1 cellular context compared by ENCODE assay signal in the genomic region with DNA sequence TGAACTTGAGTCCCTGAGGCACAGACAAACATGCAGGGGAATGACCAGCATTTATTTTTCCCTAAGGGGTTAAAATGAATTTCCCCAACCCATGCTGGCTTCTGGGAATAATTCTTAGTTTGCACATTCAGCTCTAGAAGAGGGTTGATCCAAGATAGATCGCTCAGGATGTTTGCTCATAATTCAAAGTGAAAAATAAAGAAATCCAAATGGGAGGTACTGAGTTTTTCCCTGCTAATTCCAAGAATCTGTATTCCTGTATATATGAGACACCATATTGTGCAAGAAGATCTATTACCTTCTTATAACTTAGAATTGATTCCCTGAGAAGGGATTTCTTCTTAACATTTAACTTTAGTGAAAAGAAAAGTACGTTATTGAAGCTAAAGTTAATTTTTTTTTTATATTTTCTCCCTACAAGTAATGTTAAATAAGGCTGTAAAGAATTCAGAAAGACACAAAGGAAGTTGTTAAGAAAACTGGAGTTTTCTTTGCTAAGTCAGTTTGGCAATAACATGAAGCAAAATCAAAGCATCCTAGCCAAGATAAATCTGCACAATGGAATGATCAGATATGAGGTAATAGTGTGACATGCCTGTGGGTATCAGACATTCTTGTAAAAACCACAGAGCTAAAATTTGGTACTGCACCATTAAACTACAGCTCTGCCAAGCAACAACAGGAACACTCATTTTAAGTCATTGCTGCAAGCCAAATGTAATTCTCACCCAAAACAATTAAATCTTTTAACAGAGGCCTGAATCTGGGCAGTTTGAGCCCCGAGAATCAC.
TF ChIP-seq lines count a peak whose summit lies in the region.

No MANE protein-coding gene starts in this region.

TF ChIP-seq in GM12878, 131 proteins besides CTCF, POLR2A, EP300 and RAD21 (continued from another document):
- TF ChIP-seq, protein P1, sequence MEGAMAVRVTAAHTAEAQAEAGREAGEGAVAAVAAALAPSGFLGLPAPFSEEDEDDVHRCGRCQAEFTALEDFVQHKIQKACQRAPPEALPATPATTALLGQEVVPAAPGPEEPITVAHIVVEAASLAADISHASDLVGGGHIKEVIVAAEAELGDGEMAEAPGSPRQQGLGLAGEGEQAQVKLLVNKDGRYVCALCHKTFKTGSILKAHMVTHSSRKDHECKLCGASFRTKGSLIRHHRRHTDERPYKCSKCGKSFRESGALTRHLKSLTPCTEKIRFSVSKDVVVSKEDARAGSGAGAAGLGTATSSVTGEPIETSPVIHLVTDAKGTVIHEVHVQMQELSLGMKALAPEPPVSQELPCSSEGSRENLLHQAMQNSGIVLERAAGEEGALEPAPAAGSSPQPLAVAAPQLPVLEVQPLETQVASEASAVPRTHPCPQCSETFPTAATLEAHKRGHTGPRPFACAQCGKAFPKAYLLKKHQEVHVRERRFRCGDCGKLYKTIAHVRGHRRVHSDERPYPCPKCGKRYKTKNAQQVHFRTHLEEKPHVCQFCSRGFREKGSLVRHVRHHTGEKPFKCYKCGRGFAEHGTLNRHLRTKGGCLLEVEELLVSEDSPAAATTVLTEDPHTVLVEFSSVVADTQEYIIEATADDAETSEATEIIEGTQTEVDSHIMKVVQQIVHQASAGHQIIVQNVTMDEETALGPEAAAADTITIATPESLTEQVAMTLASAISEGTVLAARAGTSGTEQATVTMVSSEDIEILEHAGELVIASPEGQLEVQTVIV (IDR thresholded peaks at IDR 0.05; ENCODE audit: borderline replicate concordance, partially characterized antibody): no peak
- TF ChIP-seq LARP7 (IDR thresholded peaks at IDR 0.05): no peak
